Comparison of ENCODE assay signal across 1 cellular context in the genomic region with DNA sequence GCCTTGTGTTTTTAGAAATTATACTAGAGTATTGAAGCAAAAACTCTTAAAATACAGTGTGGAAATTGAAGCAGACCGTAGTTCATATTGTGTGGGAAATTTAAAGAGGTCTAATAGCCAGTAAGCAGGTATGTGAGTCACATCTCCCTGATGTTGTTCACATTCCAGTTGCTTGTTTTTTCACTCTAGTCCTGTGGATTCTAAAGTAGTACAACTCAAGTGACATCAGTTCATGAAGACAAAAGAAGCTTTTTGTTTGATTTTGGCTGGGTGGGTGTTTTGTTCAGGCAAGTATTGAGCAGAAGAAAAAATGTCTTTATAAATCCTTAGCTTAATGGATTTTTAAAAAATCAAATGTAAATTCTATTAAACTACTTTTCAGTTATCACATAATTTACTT.
A peak's percentile ranks its signal among the peaks of the same experiment; 100 is the strongest.
TF ChIP-seq lines count a peak whose summit lies in the region.

No MANE protein-coding gene starts in this region.

TF ChIP-seq in HepG2, 621 proteins besides CTCF, POLR2A, EP300 and RAD21 (continued from another document):
- TF ChIP-seq, protein P1, sequence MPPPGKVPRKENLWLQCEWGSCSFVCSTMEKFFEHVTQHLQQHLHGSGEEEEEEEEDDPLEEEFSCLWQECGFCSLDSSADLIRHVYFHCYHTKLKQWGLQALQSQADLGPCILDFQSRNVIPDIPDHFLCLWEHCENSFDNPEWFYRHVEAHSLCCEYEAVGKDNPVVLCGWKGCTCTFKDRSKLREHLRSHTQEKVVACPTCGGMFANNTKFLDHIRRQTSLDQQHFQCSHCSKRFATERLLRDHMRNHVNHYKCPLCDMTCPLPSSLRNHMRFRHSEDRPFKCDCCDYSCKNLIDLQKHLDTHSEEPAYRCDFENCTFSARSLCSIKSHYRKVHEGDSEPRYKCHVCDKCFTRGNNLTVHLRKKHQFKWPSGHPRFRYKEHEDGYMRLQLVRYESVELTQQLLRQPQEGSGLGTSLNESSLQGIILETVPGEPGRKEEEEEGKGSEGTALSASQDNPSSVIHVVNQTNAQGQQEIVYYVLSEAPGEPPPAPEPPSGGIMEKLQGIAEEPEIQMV (CRISPR knock-in tag; IDR thresholded peaks at IDR 0.05; ENCODE audit: low read depth): no peak
- TF ChIP-seq, protein P2, sequence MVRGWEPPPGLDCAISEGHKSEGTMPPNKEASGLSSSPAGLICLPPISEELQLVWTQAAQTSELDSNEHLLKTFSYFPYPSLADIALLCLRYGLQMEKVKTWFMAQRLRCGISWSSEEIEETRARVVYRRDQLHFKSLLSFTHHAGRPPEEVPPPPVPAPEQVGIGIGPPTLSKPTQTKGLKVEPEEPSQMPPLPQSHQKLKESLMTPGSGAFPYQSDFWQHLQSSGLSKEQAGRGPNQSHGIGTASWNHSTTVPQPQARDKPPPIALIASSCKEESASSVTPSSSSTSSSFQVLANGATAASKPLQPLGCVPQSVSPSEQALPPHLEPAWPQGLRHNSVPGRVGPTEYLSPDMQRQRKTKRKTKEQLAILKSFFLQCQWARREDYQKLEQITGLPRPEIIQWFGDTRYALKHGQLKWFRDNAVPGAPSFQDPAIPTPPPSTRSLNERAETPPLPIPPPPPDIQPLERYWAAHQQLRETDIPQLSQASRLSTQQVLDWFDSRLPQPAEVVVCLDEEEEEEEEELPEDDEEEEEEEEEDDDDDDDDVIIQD (CRISPR knock-in tag; IDR thresholded peaks at IDR 0.05; ENCODE audit: low read depth): peak; percentile 31; the same call in 1 of the 2 replicates
- TF ChIP-seq, protein P3, sequence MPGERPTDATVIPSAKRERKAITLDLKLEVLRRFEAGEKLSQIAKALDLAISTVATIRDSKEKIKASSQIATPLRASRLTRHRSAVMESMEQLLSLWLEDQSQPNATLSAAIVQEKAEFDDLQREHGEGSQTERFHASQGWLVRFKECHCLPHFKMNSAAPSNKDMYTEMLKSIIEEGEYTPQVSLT (CRISPR knock-in tag; IDR thresholded peaks at IDR 0.05; ENCODE audit: borderline replicate concordance, low read depth): no peak
- TF ChIP-seq, protein P4, sequence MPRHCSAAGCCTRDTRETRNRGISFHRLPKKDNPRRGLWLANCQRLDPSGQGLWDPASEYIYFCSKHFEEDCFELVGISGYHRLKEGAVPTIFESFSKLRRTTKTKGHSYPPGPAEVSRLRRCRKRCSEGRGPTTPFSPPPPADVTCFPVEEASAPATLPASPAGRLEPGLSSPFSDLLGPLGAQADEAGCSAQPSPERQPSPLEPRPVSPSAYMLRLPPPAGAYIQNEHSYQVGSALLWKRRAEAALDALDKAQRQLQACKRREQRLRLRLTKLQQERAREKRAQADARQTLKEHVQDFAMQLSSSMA (CRISPR knock-in tag; IDR thresholded peaks at IDR 0.05): no peak
- TF ChIP-seq ATAD3A (CRISPR knock-in tag; IDR thresholded peaks at IDR 0.05): no peak
- TF ChIP-seq SOX5 (CRISPR knock-in tag; IDR thresholded peaks at IDR 0.05; ENCODE audit: borderline replicate concordance): peak; percentile 51; the same call in 1 of the 2 replicates
- no peak for TF ChIP-seq TMF1 (CRISPR knock-in tag; IDR thresholded peaks at IDR 0.05; ENCODE audit: low read depth)
- TF ChIP-seq ZNF44 (CRISPR knock-in tag; IDR thresholded peaks at IDR 0.05): no peak
- TF ChIP-seq, protein P5, sequence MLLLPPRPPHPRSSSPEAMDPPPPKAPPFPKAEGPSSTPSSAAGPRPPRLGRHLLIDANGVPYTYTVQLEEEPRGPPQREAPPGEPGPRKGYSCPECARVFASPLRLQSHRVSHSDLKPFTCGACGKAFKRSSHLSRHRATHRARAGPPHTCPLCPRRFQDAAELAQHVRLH (CRISPR knock-in tag; IDR thresholded peaks at IDR 0.05; ENCODE audit: borderline replicate concordance, low read depth): no peak
- no peak for TF ChIP-seq PRPF4 (IDR thresholded peaks at IDR 0.05; ENCODE audit: low read depth, low read length, poor library complexity, severe bottlenecking)
- TF ChIP-seq ISX (CRISPR knock-in tag; conservative IDR thresholded peaks at IDR 0.05): no peak
- no peak for TF ChIP-seq SOX13 (IDR thresholded peaks at IDR 0.05)
- TF ChIP-seq SOX13 (CRISPR knock-in tag; conservative IDR thresholded peaks at IDR 0.05 in 1 of 2, IDR thresholded peaks at IDR 0.05 in 1 of 2): peak in 1 of 2 experiments; percentile 55; a peak in 1 of 4 replicates
- TF ChIP-seq, protein P6, sequence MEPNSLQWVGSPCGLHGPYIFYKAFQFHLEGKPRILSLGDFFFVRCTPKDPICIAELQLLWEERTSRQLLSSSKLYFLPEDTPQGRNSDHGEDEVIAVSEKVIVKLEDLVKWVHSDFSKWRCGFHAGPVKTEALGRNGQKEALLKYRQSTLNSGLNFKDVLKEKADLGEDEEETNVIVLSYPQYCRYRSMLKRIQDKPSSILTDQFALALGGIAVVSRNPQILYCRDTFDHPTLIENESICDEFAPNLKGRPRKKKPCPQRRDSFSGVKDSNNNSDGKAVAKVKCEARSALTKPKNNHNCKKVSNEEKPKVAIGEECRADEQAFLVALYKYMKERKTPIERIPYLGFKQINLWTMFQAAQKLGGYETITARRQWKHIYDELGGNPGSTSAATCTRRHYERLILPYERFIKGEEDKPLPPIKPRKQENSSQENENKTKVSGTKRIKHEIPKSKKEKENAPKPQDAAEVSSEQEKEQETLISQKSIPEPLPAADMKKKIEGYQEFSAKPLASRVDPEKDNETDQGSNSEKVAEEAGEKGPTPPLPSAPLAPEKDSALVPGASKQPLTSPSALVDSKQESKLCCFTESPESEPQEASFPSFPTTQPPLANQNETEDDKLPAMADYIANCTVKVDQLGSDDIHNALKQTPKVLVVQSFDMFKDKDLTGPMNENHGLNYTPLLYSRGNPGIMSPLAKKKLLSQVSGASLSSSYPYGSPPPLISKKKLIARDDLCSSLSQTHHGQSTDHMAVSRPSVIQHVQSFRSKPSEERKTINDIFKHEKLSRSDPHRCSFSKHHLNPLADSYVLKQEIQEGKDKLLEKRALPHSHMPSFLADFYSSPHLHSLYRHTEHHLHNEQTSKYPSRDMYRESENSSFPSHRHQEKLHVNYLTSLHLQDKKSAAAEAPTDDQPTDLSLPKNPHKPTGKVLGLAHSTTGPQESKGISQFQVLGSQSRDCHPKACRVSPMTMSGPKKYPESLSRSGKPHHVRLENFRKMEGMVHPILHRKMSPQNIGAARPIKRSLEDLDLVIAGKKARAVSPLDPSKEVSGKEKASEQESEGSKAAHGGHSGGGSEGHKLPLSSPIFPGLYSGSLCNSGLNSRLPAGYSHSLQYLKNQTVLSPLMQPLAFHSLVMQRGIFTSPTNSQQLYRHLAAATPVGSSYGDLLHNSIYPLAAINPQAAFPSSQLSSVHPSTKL (CRISPR knock-in tag; IDR thresholded peaks at IDR 0.05): 0 out of 2 replicates have a peak, but pooled peaks have one; percentile 21
- peak; percentile 54 for TF ChIP-seq TEAD3 (CRISPR knock-in tag; optimal IDR thresholded peaks at IDR 0.05; ENCODE audit: borderline replicate concordance)
- no peak for TF ChIP-seq PHB2 (IDR thresholded peaks at IDR 0.05; ENCODE audit: partially characterized antibody)
